ENCODE assay signal across 24 cellular contexts in genomic region chr18:45266023-45266422, GRCh38.
"Had no signal": no experiment of that assay in that cellular context is flagged by ENCODE, and none has a peak within 500 bp of the region (broad histone marks: within the 10 kb centered on the region; RNA-seq: fewer than 3 reads in every experiment).

No MANE protein-coding gene starts in this region.

- H3K9me3 ChIP-seq: left lung, lower lobe of right lung, stomach, testis, thyroid gland, transverse colon, upper lobe of left lung had no signal

- H3K27me3 ChIP-seq: hepatocyte, left lung, right atrium auricular region, stomach, testis, thyroid gland, transverse colon, upper lobe of left lung had no signal

- H3K36me3 ChIP-seq: left lung, lower lobe of right lung, right atrium auricular region, stomach, thyroid gland, transverse colon, upper lobe of left lung had no signal

- H3K27ac ChIP-seq: hepatocyte, left lung, lower lobe of right lung, parathyroid adenoma, right atrium auricular region, skin epidermis, stomach, testis, thyroid gland, transverse colon, upper lobe of left lung had no signal

- H3K9ac ChIP-seq: parathyroid adenoma had no signal

- H3K4me3 ChIP-seq: hepatocyte, left lung, lower lobe of right lung, right atrium auricular region, skin epidermis, stomach, testis, thyroid gland, transverse colon, upper lobe of left lung had no signal

- FAIRE-seq: kidney had no signal

- H3K79me2 ChIP-seq: hepatocyte, parathyroid adenoma had no signal

- H2AFZ ChIP-seq: hepatocyte, parathyroid adenoma had no signal

- H3K4me2 ChIP-seq: hepatocyte had no signal

- H3K4me1 ChIP-seq: left lung, lower lobe of right lung, parathyroid adenoma, right atrium auricular region, stomach, testis, thyroid gland, upper lobe of left lung had no signal

- DNase-seq: kidney; left colon; left lung; lower lobe of right lung; mammary epithelial cell; mesenchymal stem cell; naive thymus-derived CD8-positive, alpha-beta T cell; nucleus accumbens; stimulated activated CD4-positive, alpha-beta T cell treated with anti-CD3 and anti-CD28 coated beads, Interleukin-12 subunit alpha, Interleukin-12 subunit beta, amount 100 ng/mL, for 4 hours; stimulated activated CD4-positive, alpha-beta T cell treated with anti-CD3 and anti-CD28 coated beads, Interleukin-15, amount 100 ng/mL, for 24 hours; stimulated activated CD4-positive, alpha-beta T cell treated with anti-CD3 and anti-CD28 coated beads, Interleukin-2, amount 100 ng/mL, for 24 hours; stimulated activated CD4-positive, alpha-beta T cell treated with anti-CD3 and anti-CD28 coated beads, Interleukin-4, amount 100 ng/mL, for 1 hour; stimulated activated naive B cell treated with anti-CD40 and anti-IgM and Interleukin-4, amounts not matched to agents 10 μg/mL and 1 μg/mL and 100 μg/mL, for 72 hours; stimulated activated naive CD8-positive, alpha-beta T cell treated with anti-CD3 and anti-CD28 coated beads, Interleukin-15, Interleukin-2, amounts not matched to agents 100 U/mL and 50 U/mL, for 24 hours; stomach; testis; thyroid gland; transverse colon; upper lobe of left lung had no signal

- ATAC-seq: left colon; left lung; lower lobe of right lung; naive thymus-derived CD8-positive, alpha-beta T cell; sciatic nerve; stimulated activated naive B cell treated with anti-CD40 and anti-IgM and Interleukin-4, amounts not matched to agents 10 μg/mL and 1 μg/mL and 100 μg/mL, for 72 hours; stimulated activated naive CD8-positive, alpha-beta T cell treated with anti-CD3 and anti-CD28 coated beads, Interleukin-15, Interleukin-2, amounts not matched to agents 100 U/mL and 50 U/mL, for 24 hours had no signal
